16 cellular contexts compared by ENCODE assay signal in the genomic region with DNA sequence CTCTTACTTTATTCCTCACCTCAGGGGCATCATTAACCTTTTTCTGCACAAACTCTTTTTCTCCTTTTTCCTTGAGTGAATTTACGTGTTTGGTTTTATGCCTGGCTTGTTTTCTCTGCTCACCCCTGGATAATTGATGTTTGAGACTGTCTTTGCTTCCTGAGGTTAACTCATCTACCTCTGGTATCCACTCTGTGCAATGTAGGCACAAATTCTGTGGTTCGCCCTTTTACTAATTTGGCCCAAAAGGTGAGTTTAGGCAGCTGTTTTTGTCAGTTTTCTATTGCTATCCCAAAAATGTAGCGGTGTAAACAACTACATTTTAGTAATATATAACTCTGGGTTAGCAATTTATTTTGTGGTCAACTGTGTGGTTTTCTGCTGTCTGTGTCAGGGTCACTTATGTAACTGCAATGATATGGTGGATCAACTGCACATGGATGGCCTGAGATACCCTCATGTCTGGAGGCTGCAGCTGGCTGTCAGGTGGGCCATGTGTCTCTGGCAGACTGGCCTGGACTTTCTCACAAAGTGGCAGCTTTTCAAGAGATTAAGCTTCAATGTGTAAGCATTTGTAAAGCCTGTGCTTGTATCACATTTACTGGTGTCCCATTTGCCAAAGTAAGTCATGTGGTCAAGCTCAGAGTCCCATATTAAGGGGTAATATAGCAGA.
DNase-seq lines count a peak whose midpoint lies in the region; ATAC-seq and TF ChIP-seq lines count a peak whose summit lies in the region.
"Had no signal": no experiment of that assay in that cellular context is flagged by ENCODE, and none has a peak within 500 bp of the region (broad histone marks: within the 10 kb centered on the region; RNA-seq: fewer than 3 reads in every experiment).

No MANE protein-coding gene starts in this region.

- peak; percentile 1 to 75 for DNase-seq in cardiac muscle cell (ENCODE audit: low read depth in 1 of 2, low spot score in 1 of 2)
- no peak for DNase-seq in right atrium auricular region (ENCODE audit: low spot score)
- peak; percentile 29 for DNase-seq in NB4 (ENCODE audit: low read depth)
- peak; percentile 12 for DNase-seq in fibroblast of mammary gland (ENCODE audit: low read depth)
- DNase-seq in NK-92 treated with Interleukin-12 subunit alpha and Interleukin-12 subunit beta, amount 100 ng/mL, for 24 hours (lab: John Stamatoyannopoulos, UW) = no peak
- DNase-seq in type B pancreatic cell (ENCODE audit: extremely low spot score, unreplicated experiment) = no peak
- no peak for DNase-seq in effector memory CD4-positive, alpha-beta T cell
- DNase-seq: activated T-cell treated with anti-CD3 and anti-CD28 coated beads, Interleukin-2, amount 50 U/mL, for 72 hours; DND-41; mammary epithelial cell; NCI-H1092 treated with DMSO at 0.1 percent for 48 hours; NCI-H526; upper lobe of right lung had no signal

- no peaks in the 10 kb centered on the region for H3K36me3 Mint-ChIP-seq in type B pancreatic cell

- no peaks in the 10 kb centered on the region for H3K9me3 ChIP-seq in cardiac muscle cell (ENCODE audit: low read depth)
- H3K9me3 ChIP-seq in right atrium auricular region = no peaks in the 10 kb centered on the region
- H3K9me3 ChIP-seq in effector memory CD4-positive, alpha-beta T cell (ENCODE audit: control insufficient read depth, low read length) = no peaks in the 10 kb centered on the region
- H3K9me3 ChIP-seq: upper lobe of right lung had no signal

- H3K4me3 ChIP-seq in cardiac muscle cell (no peak overlapping the region), right atrium auricular region (no peak overlapping the region), NB4 (ENCODE audit: low read depth, low read length) (no peak overlapping the region), fibroblast of mammary gland (ENCODE audit: control insufficient read depth, low read depth, low read length) (no peak overlapping the region)
- H3K4me3 ChIP-seq in effector memory CD4-positive, alpha-beta T cell (ENCODE audit: insufficient read depth, low read depth, low read length, poor library complexity, severe bottlenecking) = no peak overlapping the region
- H3K4me3 ChIP-seq: SK-N-MC, upper lobe of right lung had no signal

- no peak for ATAC-seq in GM21825 (IDR thresholded peaks at IDR 0.05; ENCODE audit: unreplicated experiment)
- ATAC-seq: activated CD4-positive, CD25-positive, alpha-beta regulatory T cell treated with anti-CD3 and anti-CD28 coated beads, Interleukin-2, amount 50 U/mL, for 24 hours; activated T-cell treated with anti-CD3 and anti-CD28 coated beads, Interleukin-2, amount 50 U/mL, for 72 hours; upper lobe of right lung had no signal

- TF ChIP-seq CTCF in cardiac muscle cell (IDR thresholded peaks at IDR 0.05; ENCODE audit: low read depth, low read length) = no peak
- no peak for TF ChIP-seq CTCF in right atrium auricular region (IDR thresholded peaks at IDR 0.05)
- no peak for TF ChIP-seq CTCF in NB4 (IDR thresholded peaks at IDR 0.05; ENCODE audit: low read depth, low read length)
- TF ChIP-seq CTCF in fibroblast of mammary gland (conservative IDR thresholded peaks at IDR 0.05; ENCODE audit: control insufficient read depth, insufficient read depth, low read depth, low read length) = no peak
- TF ChIP-seq CTCF in type B pancreatic cell (conservative IDR thresholded peaks at IDR 0.05) = no peak

- H3K27ac Mint-ChIP-seq in type B pancreatic cell = no peak overlapping the region
- H3K27ac Mint-ChIP-seq: activated T-cell treated with anti-CD3 and anti-CD28 coated beads, Interleukin-2, amount 50 U/mL, for 72 hours had no signal

- no peaks in the 10 kb centered on the region for H3K27me3 Mint-ChIP-seq in type B pancreatic cell

- H3K36me3 ChIP-seq in cardiac muscle cell (no peaks in the 10 kb centered on the region), right atrium auricular region (no peaks in the 10 kb centered on the region)
- H3K36me3 ChIP-seq in effector memory CD4-positive, alpha-beta T cell (ENCODE audit: control insufficient read depth, insufficient read depth, low read length) = no peaks in the 10 kb centered on the region
- H3K36me3 ChIP-seq: upper lobe of right lung had no signal

- H3K27me3 ChIP-seq in cardiac muscle cell = no peaks in the 10 kb centered on the region
- H3K27me3 ChIP-seq in right atrium auricular region = no peaks in the 10 kb centered on the region
- H3K27me3 ChIP-seq in effector memory CD4-positive, alpha-beta T cell (replicated peaks; ENCODE audit: control insufficient read depth, insufficient read depth, low read length, poor library complexity, severe bottlenecking) = no peaks in the 10 kb centered on the region
- H3K27me3 ChIP-seq: upper lobe of right lung had no signal

- H3K27ac ChIP-seq in cardiac muscle cell (peak overlapping the region; percentile 11), right atrium auricular region (no peak overlapping the region)
- H3K27ac ChIP-seq in effector memory CD4-positive, alpha-beta T cell (ENCODE audit: insufficient read depth, low read length, poor library complexity, severe bottlenecking) = no peak overlapping the region
- H3K27ac ChIP-seq: SK-N-MC, upper lobe of right lung had no signal

- H3K4me1 ChIP-seq in cardiac muscle cell (ENCODE audit: low read depth) (peaks cover 16% of the 10 kb centered on the region), right atrium auricular region (no peaks in the 10 kb centered on the region)
- H3K4me1 ChIP-seq in effector memory CD4-positive, alpha-beta T cell (ENCODE audit: control insufficient read depth, insufficient read depth, low read length, poor library complexity, severe bottlenecking) = no peaks in the 10 kb centered on the region
- H3K4me1 ChIP-seq: upper lobe of right lung had no signal

- no peak overlapping the region for H3K4me3 Mint-ChIP-seq in type B pancreatic cell
- H3K4me3 Mint-ChIP-seq: activated T-cell treated with anti-CD3 and anti-CD28 coated beads, Interleukin-2, amount 50 U/mL, for 72 hours had no signal

- no peaks in the 10 kb centered on the region for H3K9me3 Mint-ChIP-seq in type B pancreatic cell

- peaks cover 9% of the 10 kb centered on the region for H3K4me1 Mint-ChIP-seq in type B pancreatic cell (ENCODE audit: unreplicated experiment)

- TF ChIP-seq POLR2A in NB4 (IDR thresholded peaks at IDR 0.05; ENCODE audit: extremely low read depth, insufficient read length) = no peak

Comparison
In these comparisons a context has a peak if more than half of its experiments do, and no peak if none do; other contexts are left out.
1. DNase-seq: peak in cardiac muscle cell (2 of 2), NB4 (single experiment) and fibroblast of mammary gland (single experiment); none in right atrium auricular region (single experiment), NK-92 treated with Interleukin-12 subunit alpha and Interleukin-12 subunit beta, amount 100 ng/mL, for 24 hours (single experiment), type B pancreatic cell (single experiment) and effector memory CD4-positive, alpha-beta T cell (0 of 3).